8 cellular contexts compared by ENCODE assay signal in genomic region chr2:231056453-231057416, GRCh38. TPM values are rescaled to one million over a fixed set of nuclear protein-coding genes. Genes with fewer than 3 reads are reported as not detected.
DNase-seq lines count a peak whose midpoint lies in the region; ATAC-seq, FAIRE-seq and TF ChIP-seq lines count a peak whose summit lies in the region.

TSS of gene PSMD1 (plus strand) at chr2:231056867. CDS start at chr2:231057026, 159 bp downstream.

- intact Hi-C loops in Right ventricle myocardium inferior (cut with DNase I) (loop anchor here (5.0 kb wide), 1 partner anchor 234 kb away; no protein-coding TSS in a partner anchor), pancreas (cut with DNase I) (no loop called here), tibial artery (cut with DNase I; ENCODE audit: low total_unique reads) (no loop called here)

- FAIRE-seq in pancreas (lab: Jason Lieb, UNC), result peak; percentile 76

- H3K4me1 ChIP-seq in pancreas (peaks cover 22 to 30% (median 25%) of the 10 kb centered on the region in 3 donors), tibial artery (peaks cover 0 to 39% (median 35%) of the 10 kb centered on the region in 4 donors)

- DNase-seq in NCI-H1105 treated with DMSO at 0.1 percent for 48 hours (lab: John Stamatoyannopoulos, UW) (peak; percentile 78), SW 1271 (lab: John Stamatoyannopoulos, UW) (peak; percentile 57 to 87), Right ventricle myocardium inferior (ENCODE audit: missing footprints) (peak; percentile 95), pancreas (peak; percentile 88 to 94 (median 92)), tibial artery (peak; percentile 91 to 94)
- DNase-seq in activated naive CD8-positive, alpha-beta T cell treated with anti-CD3 and anti-CD28 coated beads, Interleukin-2, amount 50 U/mL, for 16 hours (ENCODE audit: low read depth, low spot score), result peak; percentile 88

- TF ChIP-seq CTCF in GM12873 (IDR thresholded peaks at IDR 0.05; ENCODE audit: insufficient read depth, low read depth, low read length, missing control alignments), result peak; percentile 97
- TF ChIP-seq CTCF in pancreas (IDR thresholded peaks at IDR 0.05), result peak; percentile 90 to 96 (median 94)
- peak; percentile 90 to 96 for TF ChIP-seq CTCF in tibial artery (IDR thresholded peaks at IDR 0.05)

- H3K27me3 ChIP-seq in pancreas, result no peaks in the 10 kb centered on the region
- no peaks in the 10 kb centered on the region for H3K27me3 ChIP-seq in tibial artery

- H3K27ac ChIP-seq in pancreas (peak within 1 kb of the TSS; percentile 96 to 97 (median 96)), tibial artery (peak within 1 kb of the TSS; percentile 82 to 91)

- peak; percentile 73 for ATAC-seq in HG02678 (IDR thresholded peaks at IDR 0.05; ENCODE audit: unreplicated experiment)
- peak; percentile 93 for ATAC-seq in Right ventricle myocardium inferior
- ATAC-seq in pancreas, result peak; percentile 87 to 93 (median 89)

- H3K4me3 ChIP-seq in pancreas, result peak within 1 kb of the TSS; percentile 94 to 100 (median 99)
- H3K4me3 ChIP-seq in tibial artery, result peak within 1 kb of the TSS; percentile 94 to 100

- 0% methylated on average over 54 to 73 of the region's 73 CpGs for WGBS in pancreas, 2 donors

- H3K9me3 ChIP-seq in pancreas (no peaks in the 10 kb centered on the region), tibial artery (no peaks in the 10 kb centered on the region)

- no peaks in the 10 kb centered on the region for H3K36me3 ChIP-seq in pancreas
- peaks cover 0 to 7% (median 3%) of the 10 kb centered on the region in 3 donors for H3K36me3 ChIP-seq in tibial artery

RNA-seq across cellular contexts. Expression of gene PSMD1, which starts in this region (rescaled TPM):
- total RNA-seq in Right ventricle myocardium inferior (86.3 TPM), pancreas (10 to 100 TPM; 13.4 to 33.4 (median 25.1) TPM)
- 10 to 100 TPM; 20.2 to 35.6 TPM for polyA plus RNA-seq in pancreas

Comparison
In these comparisons a context has a peak if more than half of its experiments do, and no peak if none do; other contexts are left out.
1. Peak in every context shown above with its lines: DNase-seq, ATAC-seq, H3K4me3 ChIP-seq and H3K27ac ChIP-seq.